Comparison of ENCODE assay signal across 2 cellular contexts in genomic region chr7:66939325-66939724, GRCh38.
TF ChIP-seq lines count a peak whose summit lies in the region.

No MANE protein-coding gene starts in this region.

TF ChIP-seq in GM12891, 5 proteins besides CTCF, POLR2A, EP300 and RAD21:
- TF ChIP-seq POLR2AphosphoS5 (IDR thresholded peaks at IDR 0.05; ENCODE audit: low read depth, low read length) (no peak), SPI1 (IDR thresholded peaks at IDR 0.05; ENCODE audit: low read depth, low read length) (no peak), POU2F2 (IDR thresholded peaks at IDR 0.05; ENCODE audit: low read depth, low read length) (no peak), PAX5 (IDR thresholded peaks at IDR 0.05; ENCODE audit: insufficient read depth, low read length, severe bottlenecking) (no peak), TAF1 (IDR thresholded peaks at IDR 0.05; ENCODE audit: low read depth, low read length) (no peak)

TF ChIP-seq in K562, 482 proteins besides CTCF, POLR2A, EP300 and RAD21:
- peak; percentile 38; the same call in 1 of the 2 replicates for TF ChIP-seq MAFF (IDR thresholded peaks at IDR 0.05; ENCODE audit: low read length)
- peak; percentile 77 for TF ChIP-seq ZNF316 (IDR thresholded peaks at IDR 0.05)
- no peak for TF ChIP-seq KLF1 (tag; IDR thresholded peaks at IDR 0.05)
- peak; percentile 26 for TF ChIP-seq MAFG (tag; conservative IDR thresholded peaks at IDR 0.05)
